Comparison of ENCODE assay signal across 16 cellular contexts in the genomic region with DNA sequence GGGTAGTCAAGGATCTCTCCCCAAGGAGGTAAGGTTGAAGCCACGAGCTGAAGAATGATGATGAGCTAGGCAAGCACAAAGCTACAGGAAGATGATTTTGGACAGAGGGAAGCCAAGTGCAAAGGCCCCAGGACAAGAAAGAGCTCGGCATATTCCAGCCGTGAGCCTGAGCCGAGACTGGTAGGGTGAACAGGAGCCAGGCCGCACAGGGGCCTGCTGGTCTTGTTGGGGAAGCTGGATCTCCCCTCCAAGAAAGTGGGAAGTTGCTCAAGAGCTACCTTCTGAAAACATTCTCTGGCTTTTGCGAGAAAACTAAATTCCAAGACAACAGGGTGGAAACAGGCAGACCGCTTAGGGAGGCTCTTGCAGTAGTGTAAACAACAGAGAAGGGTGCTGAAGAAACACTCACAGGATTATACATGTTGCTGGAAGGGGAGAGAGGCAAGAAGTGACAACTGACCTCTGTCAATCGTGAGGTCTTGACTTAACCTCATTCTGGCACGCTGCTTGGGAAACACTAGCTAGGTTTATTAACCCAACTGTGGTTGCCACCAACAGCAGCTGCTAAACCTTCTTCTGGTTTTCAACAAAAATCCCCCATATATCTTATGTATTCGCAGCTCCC.
A peak's percentile ranks its signal among the peaks of the same experiment; 100 is the strongest.
DNase-seq lines count a peak whose midpoint lies in the region; ATAC-seq, FAIRE-seq and TF ChIP-seq lines count a peak whose summit lies in the region.
"Had no signal": no experiment of that assay in that cellular context is flagged by ENCODE, and none has a peak within 500 bp of the region (broad histone marks: within the 10 kb centered on the region; RNA-seq: fewer than 3 reads in every experiment).

No MANE protein-coding gene starts in this region.

- H3K56ac ChIP-seq in IMR-90 (ENCODE audit: extremely low read depth, insufficient read depth, low read length), result no peak overlapping the region

- no peak for TF ChIP-seq CTCF in IMR-90 (conservative IDR thresholded peaks at IDR 0.05; ENCODE audit: low read depth, low read length)
- no peak for TF ChIP-seq CTCF in astrocyte (IDR thresholded peaks at IDR 0.05; ENCODE audit: insufficient read depth, low read depth, low read length)
- TF ChIP-seq CTCF in left lung (IDR thresholded peaks at IDR 0.05), result no peak
- no peak for TF ChIP-seq CTCF in smooth muscle cell (IDR thresholded peaks at IDR 0.05; ENCODE audit: borderline replicate concordance, insufficient read depth, poor library complexity, severe bottlenecking)
- no peak for TF ChIP-seq CTCF in uterus (IDR thresholded peaks at IDR 0.05)
- TF ChIP-seq CTCF in GM13976 (IDR thresholded peaks at IDR 0.05; ENCODE audit: borderline replicate concordance, control extremely low read depth, extremely low read depth, insufficient read depth, missing control alignments), result no peak

- H2BK120ac ChIP-seq in IMR-90 (ENCODE audit: low read depth, low read length), result peak overlapping the region; percentile 82

- H2AK9ac ChIP-seq in IMR-90 (replicated peaks; ENCODE audit: low read depth, low read length, poor library complexity), result no peak overlapping the region

- H2AFZ ChIP-seq in IMR-90 (replicated peaks; ENCODE audit: low read length, poor library complexity) (peak overlapping the region; percentile 9), astrocyte (ENCODE audit: low read depth, low read length) (no peak overlapping the region), smooth muscle cell (ENCODE audit: low read depth) (no peak overlapping the region), Karpas-422 (ENCODE audit: low read length) (no peak overlapping the region)

- H4K91ac ChIP-seq in IMR-90 (ENCODE audit: insufficient read depth, low read depth, low read length), result peak overlapping the region; percentile 70

- H3K9me3 ChIP-seq in IMR-90 (ENCODE audit: control insufficient read depth, insufficient read depth, low read length), result no peaks in the 10 kb centered on the region; the same call in 1 of the 2 replicates
- H3K9me3 ChIP-seq in astrocyte (ENCODE audit: insufficient read depth, low read depth, low read length), result no peaks in the 10 kb centered on the region
- no peaks in the 10 kb centered on the region for H3K9me3 ChIP-seq in left lung
- no peaks in the 10 kb centered on the region for H3K9me3 ChIP-seq in smooth muscle cell (replicated peaks; ENCODE audit: low read depth)
- no peaks in the 10 kb centered on the region for H3K9me3 ChIP-seq in uterus
- no peaks in the 10 kb centered on the region for H3K9me3 ChIP-seq in Karpas-422 (ENCODE audit: low read length)
- H3K9me3 ChIP-seq: SJCRH30 had no signal

- peak overlapping the region; percentile 71 for H3K14ac ChIP-seq in IMR-90 (replicated peaks; ENCODE audit: low read depth, low read length)

- peaks cover 22% of the 10 kb centered on the region for H3K36me3 Mint-ChIP-seq in astrocyte (ENCODE audit: low read depth, unreplicated experiment)

- H3K36me3 ChIP-seq in IMR-90 (ENCODE audit: control insufficient read depth, insufficient read depth, low read length), result no peaks in the 10 kb centered on the region
- no peaks in the 10 kb centered on the region for H3K36me3 ChIP-seq in astrocyte (ENCODE audit: insufficient read depth, low read length)
- H3K36me3 ChIP-seq in left lung, result no peaks in the 10 kb centered on the region
- peaks cover 9% of the 10 kb centered on the region for H3K36me3 ChIP-seq in smooth muscle cell (ENCODE audit: low read depth)
- H3K36me3 ChIP-seq in uterus, result no peaks in the 10 kb centered on the region
- H3K36me3 ChIP-seq in Karpas-422 (ENCODE audit: insufficient read depth, low read length), result no peaks in the 10 kb centered on the region
- H3K36me3 ChIP-seq: SJCRH30 had no signal

- dilution Hi-C loops in IMR-90 (cut with HindIII; ENCODE audit: low sequenced_read_pairs, unreplicated experiment), result no loop called here

- POLR2A ChIA-PET in IMR-90 (lab: Charles Lee; ENCODE audit: unreplicated experiment), result interaction anchor here (0.6 kb wide), 1 partner anchor 80 kb away, joined by 3 read pairs; no protein-coding TSS in a partner anchor

- TF ChIP-seq POLR2A in IMR-90 (IDR thresholded peaks at IDR 0.05; ENCODE audit: low read depth, low read length) (no peak), uterus (IDR thresholded peaks at IDR 0.05) (no peak)

- intact Hi-C loops in IMR-90 (cut with micrococcal nuclease), result no loop called here
- intact Hi-C loops in left lung (cut with DNase I), result no loop called here
- intact Hi-C loops in uterus (cut with DNase I; ENCODE audit: low total_unique reads), result no loop called here

- H4K20me1 ChIP-seq in IMR-90 (ENCODE audit: insufficient read depth, low read length) (no peaks in the 10 kb centered on the region), astrocyte (ENCODE audit: insufficient read depth, low read length) (no peaks in the 10 kb centered on the region), smooth muscle cell (ENCODE audit: low read depth) (no peaks in the 10 kb centered on the region), Karpas-422 (ENCODE audit: insufficient read depth, low read depth, low read length) (no peaks in the 10 kb centered on the region)

- ATAC-seq in IMR-90 (ENCODE audit: low read depth) (no peak), left lung (peak; percentile 88)

- H3K9me1 ChIP-seq in IMR-90 (ENCODE audit: insufficient read depth, low read length), result peaks cover 16% of the 10 kb centered on the region

- H3K4me2 ChIP-seq in IMR-90 (ENCODE audit: low read depth, low read length) (no peak overlapping the region), astrocyte (ENCODE audit: low read length) (no peak overlapping the region), smooth muscle cell (peak overlapping the region; percentile 18), Karpas-422 (ENCODE audit: low read depth, low read length, poor library complexity, severe bottlenecking) (no peak overlapping the region)

- peak overlapping the region; percentile 81; the same call in 2 of the 3 replicates for H2BK15ac ChIP-seq in IMR-90 (ENCODE audit: low read depth, low read length)

- no peak for FAIRE-seq in astrocyte (lab: Jason Lieb, UNC)

- in situ Hi-C loops in IMR-90 (cut with MboI; ENCODE audit: low sequenced_read_pairs), result no loop called here
- in situ Hi-C loops in GM13976 (cut with MboI; ENCODE audit: low sequenced_read_pairs, unreplicated experiment), result no loop called here

- H3K27ac Mint-ChIP-seq in astrocyte (ENCODE audit: unreplicated experiment), result peak overlapping the region; percentile 80
- H3K27ac Mint-ChIP-seq: IgD-negative memory B cell had no signal

- H3K4me1 Mint-ChIP-seq in astrocyte (ENCODE audit: low read depth, unreplicated experiment), result peaks cover 20% of the 10 kb centered on the region
- H3K4me1 Mint-ChIP-seq: IgD-negative memory B cell had no signal

- no peak for TF ChIP-seq RAD21 in IMR-90 (IDR thresholded peaks at IDR 0.05; ENCODE audit: low read length)

- peaks cover 18% of the 10 kb centered on the region for H3F3A ChIP-seq in smooth muscle cell (ENCODE audit: low read depth)

- peaks cover 6% of the 10 kb centered on the region for H3K9me3 Mint-ChIP-seq in astrocyte (ENCODE audit: unreplicated experiment)

- H3K27me3 ChIP-seq in IMR-90 (ENCODE audit: control insufficient read depth, insufficient read depth, low read length) (no peaks in the 10 kb centered on the region), astrocyte (ENCODE audit: insufficient read depth, low read length) (no peaks in the 10 kb centered on the region), left lung (no peaks in the 10 kb centered on the region), smooth muscle cell (ENCODE audit: low read depth) (no peaks in the 10 kb centered on the region), uterus (no peaks in the 10 kb centered on the region), Karpas-422 (ENCODE audit: low read length) (no peaks in the 10 kb centered on the region)
- H3K27me3 ChIP-seq: SJCRH30 had no signal

- H3K9me2 ChIP-seq in Karpas-422 (replicated peaks; ENCODE audit: insufficient read depth, low read length), result no peaks in the 10 kb centered on the region

- CTCF ChIA-PET in IMR-90 (lab: Yijun Ruan, JAX), result no interaction called here

- H3K27ac ChIP-seq in IMR-90 (ENCODE audit: insufficient read depth, low read length), result peak overlapping the region; percentile 44
- no peak overlapping the region for H3K27ac ChIP-seq in astrocyte (ENCODE audit: low read depth, low read length)
- H3K27ac ChIP-seq in left lung, result no peak overlapping the region
- H3K27ac ChIP-seq in smooth muscle cell (ENCODE audit: low read depth), result peak overlapping the region; percentile 88
- H3K27ac ChIP-seq in uterus, result no peak overlapping the region
- no peak overlapping the region for H3K27ac ChIP-seq in Karpas-422 (ENCODE audit: low read length)
- H3K27ac ChIP-seq: SJCRH30 had no signal

- H4K8ac ChIP-seq in IMR-90 (ENCODE audit: low read depth in 2 of 2, low read length in 2 of 2), result peak overlapping the region; percentile 6 to 59; a peak in 2 of 4 replicates

- peak overlapping the region; percentile 30 for H4K5ac ChIP-seq in IMR-90 (ENCODE audit: low read depth, low read length)

- H3K4me3 Mint-ChIP-seq in astrocyte (ENCODE audit: unreplicated experiment), result no peak overlapping the region
- H3K4me3 Mint-ChIP-seq: IgD-negative memory B cell had no signal

- no peaks in the 10 kb centered on the region for H3K27me3 Mint-ChIP-seq in astrocyte (ENCODE audit: low read depth, unreplicated experiment)
- H3K27me3 Mint-ChIP-seq: IgD-negative memory B cell had no signal

- H3K4me3 ChIP-seq in IMR-90 (ENCODE audit: insufficient read depth, low read depth, low read length), result no peak overlapping the region
- H3K4me3 ChIP-seq in astrocyte (ENCODE audit: insufficient read depth, low read depth, low read length), result no peak overlapping the region
- H3K4me3 ChIP-seq in left lung, result no peak overlapping the region
- H3K4me3 ChIP-seq in smooth muscle cell, result no peak overlapping the region
- H3K4me3 ChIP-seq in uterus, result no peak overlapping the region
- no peak overlapping the region for H3K4me3 ChIP-seq in Karpas-422 (ENCODE audit: low read length)
- H3K4me3 ChIP-seq: SJCRH30 had no signal

- no peaks in the 10 kb centered on the region; a peak in 1 of 4 replicates for H3K79me1 ChIP-seq in IMR-90 (ENCODE audit: low read depth in 1 of 2, low read length in 2 of 2)

- peak overlapping the region; percentile 37; the same call in 1 of the 2 replicates for H3K23ac ChIP-seq in IMR-90 (ENCODE audit: low read depth, low read length)

- H2AK5ac ChIP-seq in IMR-90 (ENCODE audit: low read depth, low read length), result peak overlapping the region; percentile 76

- 57% methylated on average over 5 of the region's 10 CpGs; no CpG with 5 or more reads in 1 of the 2 experiments for WGBS in IMR-90 (ENCODE audit: extremely low coverage in 2 of 2, insufficient read length in 1 of 2), 2 experiments
- 69% methylated on average over 10 of the region's 10 CpGs for WGBS in smooth muscle cell (ENCODE audit: low lambda C conversion rate)

- DNase-seq in IMR-90 (no peak), astrocyte (ENCODE audit: low read depth) (no peak), left lung (no peak), smooth muscle cell (lab: John Stamatoyannopoulos, UW; ENCODE audit: unreplicated experiment) (no peak), uterus (no peak), Karpas-422 (no peak), GM13976 (ENCODE audit: low spot score) (no peak)
- DNase-seq: AML-193, DMS79 treated with DMSO at 0.1 percent for 48 hours, GDM1, NCI-H1694, NCI-H345, NCI-H526 treated with DMSO at 0.1 percent for 48 hours, RPMI8226, SJCRH30 had no signal

- BruUV-seq in IMR-90 (replicated peaks; lab: Mats Ljungman, UMichigan), result no TSS peak

- peak overlapping the region; percentile 79 for H2BK5ac ChIP-seq in IMR-90 (ENCODE audit: low read depth, low read length, poor library complexity, severe bottlenecking)

- peaks cover 17% of the 10 kb centered on the region for H3K4me1 ChIP-seq in IMR-90 (ENCODE audit: control insufficient read depth, insufficient read depth, low read length)
- peaks cover 13% of the 10 kb centered on the region for H3K4me1 ChIP-seq in astrocyte (ENCODE audit: insufficient read depth, low read length)
- peaks cover 0 to 3% of the 10 kb centered on the region in 2 donors for H3K4me1 ChIP-seq in left lung
- H3K4me1 ChIP-seq in smooth muscle cell (ENCODE audit: low read depth), result peaks cover 10% of the 10 kb centered on the region
- H3K4me1 ChIP-seq in uterus, result no peaks in the 10 kb centered on the region
- no peaks in the 10 kb centered on the region for H3K4me1 ChIP-seq in Karpas-422 (ENCODE audit: low read length)

- H3K9ac ChIP-seq in IMR-90 (ENCODE audit: low read depth, low read length), result no peak overlapping the region
- no peak overlapping the region for H3K9ac ChIP-seq in astrocyte (ENCODE audit: low read length)
- H3K9ac ChIP-seq in smooth muscle cell (ENCODE audit: low read depth), result no peak overlapping the region
- H3K9ac ChIP-seq in Karpas-422 (ENCODE audit: low read length), result no peak overlapping the region

- H3K79me2 ChIP-seq in astrocyte (ENCODE audit: insufficient read depth, low read length) (no peaks in the 10 kb centered on the region), smooth muscle cell (ENCODE audit: low read depth) (no peaks in the 10 kb centered on the region), Karpas-422 (ENCODE audit: low read length) (no peaks in the 10 kb centered on the region)

- H3K4ac ChIP-seq in IMR-90 (ENCODE audit: low read depth, low read length), result peak overlapping the region; percentile 71

- H3K18ac ChIP-seq in IMR-90 (ENCODE audit: low read depth, low read length), result peak overlapping the region; percentile 71

- peak overlapping the region; percentile 72 for H2BK20ac ChIP-seq in IMR-90 (ENCODE audit: low read depth, low read length)

Comparison
In these comparisons a context has a peak if more than half of its experiments do, and no peak if none do; other contexts are left out.
1. H3K27ac ChIP-seq: peak in IMR-90 (single experiment) and smooth muscle cell (single experiment); none in astrocyte (single experiment), left lung (0 of 2), uterus (0 of 2) and Karpas-422 (single experiment).